In genomic region chr10:86756511-86757109, GRCh38 we compare ENCODE assay signal across 8 cellular contexts. TPM values are rescaled to one million over a fixed set of nuclear protein-coding genes. Genes with fewer than 3 reads are reported as not detected.
DNase-seq lines count a peak whose midpoint lies in the region; ATAC-seq, FAIRE-seq and TF ChIP-seq lines count a peak whose summit lies in the region.

Gene BMPR1A, plus strand, starts transcription at chr10:86756619. Its CDS starts 119,400 bp downstream, at chr10:86876019.

- no peaks in the 10 kb centered on the region for H3K9me3 Mint-ChIP-seq in nephron

- peak within 1 kb of the TSS; percentile 98 for H3K27ac ChIP-seq in SJCRH30

- peak within 1 kb of the TSS; percentile 99 to 100 (median 99) for H3K27ac Mint-ChIP-seq in nephron

- no peaks in the 10 kb centered on the region for H3K36me3 Mint-ChIP-seq in nephron (ENCODE audit: low read depth)

- 0 out of 2 replicates have a peak, but pooled peaks cover 3% of the 10 kb centered on the region for H3K36me3 ChIP-seq in SJCRH30

- H3K27me3 Mint-ChIP-seq in nephron (ENCODE audit: low read depth), result no peaks in the 10 kb centered on the region

- peak; percentile 42 for ATAC-seq in GM18511 (IDR thresholded peaks at IDR 0.05; ENCODE audit: unreplicated experiment)
- ATAC-seq in HG02973 (IDR thresholded peaks at IDR 0.05; ENCODE audit: unreplicated experiment), result peak; percentile 23
- peak; percentile 33 for ATAC-seq in esophagus mucosa

- DNase-seq in ACHN (peak; percentile 92), SJCRH30 (peak in 1 of 2 experiments; percentile 47), SHP77 (lab: John Stamatoyannopoulos, UW) (no peak), D721Med (ENCODE audit: insufficient read length, low spot score) (no peak)

- H3K9me3 ChIP-seq in SJCRH30 (replicated peaks), result no peaks in the 10 kb centered on the region

- TF ChIP-seq CTCF in nephron (IDR thresholded peaks at IDR 0.05; ENCODE audit: unreplicated experiment in 3 of 3) (no peak), D721Med (IDR thresholded peaks at IDR 0.05; ENCODE audit: insufficient read depth, missing control alignments) (no peak)

- H3K4me3 ChIP-seq in SJCRH30, result peak within 1 kb of the TSS; percentile 74

- in situ Hi-C loops in ACHN (cut with HindIII; ENCODE audit: low pct_ligation_motif_present, low pct_unique_long_range_greater_than_20kb, low sequenced_read_pairs), result no loop called here

- no peak for FAIRE-seq in D721Med (lab: Jason Lieb, UNC)

- peaks cover 65% of the 10 kb centered on the region for H3K4me1 Mint-ChIP-seq in nephron

- H3K4me3 Mint-ChIP-seq in nephron, result peak within 1 kb of the TSS; percentile 86 to 100 (median 100)

- no peaks in the 10 kb centered on the region for H3K4me1 ChIP-seq in SJCRH30

- no peaks in the 10 kb centered on the region for H3K27me3 ChIP-seq in SJCRH30

RNA-seq across cellular contexts. Expression of gene BMPR1A, which starts in this region (rescaled TPM):
- 28.7 and 36.3 TPM in 2 replicates for total RNA-seq in SJCRH30 (2014; rRNA removed; shearing (Covaris generic))
- 17.3 TPM for total RNA-seq in esophagus mucosa
